ENCODE assay signal across 1 cellular context in the genomic region with DNA sequence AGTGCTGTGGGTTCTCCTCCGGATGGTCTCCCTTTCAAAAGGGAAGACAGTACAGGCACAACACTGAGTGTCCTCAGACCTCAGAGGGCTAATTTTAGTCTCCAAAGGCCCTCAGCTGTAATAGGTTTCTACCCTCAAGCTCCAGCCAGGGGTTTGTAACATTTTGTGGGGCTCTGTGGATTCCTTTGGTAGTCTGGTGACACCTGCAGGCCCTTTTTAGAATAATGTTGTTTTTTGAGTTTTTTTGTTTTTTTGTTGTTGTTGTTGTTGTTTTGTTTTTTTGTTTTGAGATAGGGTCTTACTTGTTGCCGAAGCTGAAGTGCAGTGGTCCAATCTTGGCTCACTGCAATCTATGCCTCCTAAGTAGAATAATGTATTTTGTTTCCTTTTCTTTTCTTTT.
TF ChIP-seq lines count a peak whose summit lies in the region.

No MANE protein-coding gene starts in this region.

TF ChIP-seq in K562, 482 proteins besides CTCF, POLR2A, EP300 and RAD21:
- TF ChIP-seq NCOA4 (IDR thresholded peaks at IDR 0.05; ENCODE audit: partially characterized antibody) (no peak), KDM4B (IDR thresholded peaks at IDR 0.05; ENCODE audit: borderline replicate concordance in 2 of 2, low read depth in 1 of 2) (no peak), FOXK2 (conservative IDR thresholded peaks at IDR 0.05 in 1 of 2, IDR thresholded peaks at IDR 0.05 in 1 of 2; ENCODE audit: low read depth in 2 of 2) (peak; percentile 50 to 59; a peak in 1 of 4 replicates), PHB2 (IDR thresholded peaks at IDR 0.05; ENCODE audit: low read depth) (0 out of 2 replicates have a peak, but pooled peaks have one; percentile 38), ARID2 (IDR thresholded peaks at IDR 0.05) (0 out of 2 replicates have a peak, but pooled peaks have one; percentile 48), ZNF384 (IDR thresholded peaks at IDR 0.05; ENCODE audit: low read depth, low read length) (peak; percentile 47), CC2D1A (IDR thresholded peaks at IDR 0.05) (peak; percentile 25; the same call in 1 of the 2 replicates), RBBP5 (IDR thresholded peaks at IDR 0.05; ENCODE audit: borderline replicate concordance, insufficient read depth, low read length, poor library complexity, severe bottlenecking) (no peak), GATAD2A (IDR thresholded peaks at IDR 0.05) (no peak)
TF ChIP-seq in K562: peak in this region for 5.
